Comparison of ENCODE assay signal across 8 cellular contexts in genomic region chr5:95620030-95620869, GRCh38. TPM values are rescaled to one million over a fixed set of nuclear protein-coding genes. Genes with fewer than 3 reads are reported as not detected.
DNase-seq lines count a peak whose midpoint lies in the region; ATAC-seq and TF ChIP-seq lines count a peak whose summit lies in the region.

TSS of gene GPR150 (plus strand) at chr5:95620087. CDS start at chr5:95620276, 189 bp downstream.

- H3K36me3 ChIP-seq in OCI-LY1 (ENCODE audit: insufficient read depth, low read length): no peaks in the 10 kb centered on the region
- no peaks in the 10 kb centered on the region for H3K36me3 ChIP-seq in parathyroid adenoma (ENCODE audit: control insufficient read depth, insufficient read depth, low read length)
- H3K36me3 ChIP-seq in vagina: no peaks in the 10 kb centered on the region

- H3F3A ChIP-seq in OCI-LY1 (ENCODE audit: insufficient read depth, low read length): peaks cover 4% of the 10 kb centered on the region; the same call in 1 of the 2 replicates

- ATAC-seq in GM18861 (IDR thresholded peaks at IDR 0.05; ENCODE audit: unreplicated experiment): peak; percentile 59
- ATAC-seq in HG03097 (IDR thresholded peaks at IDR 0.05; ENCODE audit: low FRiP score, unreplicated experiment): peak; percentile 62

- peak within 1 kb of the TSS; percentile 54; the same call in 1 of the 2 replicates for H3K9ac ChIP-seq in OCI-LY1 (ENCODE audit: low read length)
- no peak within 1 kb of the TSS for H3K9ac ChIP-seq in parathyroid adenoma

- H3K9me2 ChIP-seq in OCI-LY1 (ENCODE audit: low read depth, low read length): no peaks in the 10 kb centered on the region

- H2AFZ ChIP-seq in OCI-LY1 (ENCODE audit: low read length) (0 out of 2 replicates have a peak within 1 kb of the TSS, but pooled peaks have one; percentile 20), parathyroid adenoma (peak within 1 kb of the TSS; percentile 92)

- no peak within 1 kb of the TSS for H3K27ac ChIP-seq in OCI-LY1 (ENCODE audit: low read depth, low read length, poor library complexity, severe bottlenecking)
- H3K27ac ChIP-seq in parathyroid adenoma: peak within 1 kb of the TSS; percentile 46
- peak within 1 kb of the TSS; percentile 19 for H3K27ac ChIP-seq in vagina

- no peaks in the 10 kb centered on the region for H4K20me1 ChIP-seq in OCI-LY1 (ENCODE audit: insufficient read depth, low read length)

- peak within 1 kb of the TSS; percentile 64 for H3K4me3 ChIP-seq in OCI-LY1 (ENCODE audit: low read depth, low read length, poor library complexity, severe bottlenecking)
- H3K4me3 ChIP-seq in parathyroid adenoma (ENCODE audit: low read depth, low read length): peak within 1 kb of the TSS; percentile 45
- H3K4me3 ChIP-seq in vagina: peak within 1 kb of the TSS; percentile 56 to 66

- H3K9me3 ChIP-seq in OCI-LY1 (ENCODE audit: low read length): no peaks in the 10 kb centered on the region
- H3K9me3 ChIP-seq in parathyroid adenoma (ENCODE audit: control insufficient read depth, low read length): no peaks in the 10 kb centered on the region
- no peaks in the 10 kb centered on the region for H3K9me3 ChIP-seq in vagina

- peak within 1 kb of the TSS; percentile 90 for H3K4me2 ChIP-seq in OCI-LY1 (ENCODE audit: low read length)
- peak within 1 kb of the TSS; percentile 77 for H3K4me2 ChIP-seq in parathyroid adenoma (ENCODE audit: low read length)

- TF ChIP-seq POLR2A in vagina (IDR thresholded peaks at IDR 0.05): no peak

- H3K79me2 ChIP-seq in OCI-LY1 (ENCODE audit: insufficient read depth, low read length) (no peaks in the 10 kb centered on the region), parathyroid adenoma (no peaks in the 10 kb centered on the region)

- H3K27me3 ChIP-seq in OCI-LY1 (ENCODE audit: insufficient read depth, low read length) (0 out of 2 replicates have a peak, but pooled peaks cover 2% of the 10 kb centered on the region), parathyroid adenoma (ENCODE audit: control insufficient read depth, insufficient read depth, low read length) (no peaks in the 10 kb centered on the region), vagina (no peaks in the 10 kb centered on the region)

- H3K4me1 ChIP-seq in OCI-LY1 (ENCODE audit: insufficient read depth, low read length, severe bottlenecking): peaks cover 20% of the 10 kb centered on the region
- peaks cover 2% of the 10 kb centered on the region for H3K4me1 ChIP-seq in parathyroid adenoma
- peaks cover 21% of the 10 kb centered on the region for H3K4me1 ChIP-seq in vagina

- no peak for TF ChIP-seq CTCF in OCI-LY1 (IDR thresholded peaks at IDR 0.05; ENCODE audit: low read length)
- peak; percentile 13 for TF ChIP-seq CTCF in parathyroid adenoma (IDR thresholded peaks at IDR 0.05)
- no peak for TF ChIP-seq CTCF in vagina (IDR thresholded peaks at IDR 0.05)

- intact Hi-C loops in head of caudate nucleus (cut with DNase I) (no loop called here), vagina (cut with DNase I) (loop anchor here (10.0 kb wide), 1 partner anchor 65 kb away; the partner anchor contains the start of genes ARSK and SKIC3)

- DNase-seq in AML-193 (lab: John Stamatoyannopoulos, UW): peak; percentile 33 to 44
- peak; percentile 60 for DNase-seq in activated T-helper 9 cell treated with anti-CD3 and anti-CD28 coated beads, Interleukin-2, amount 50 U/mL, for 16 hours (ENCODE audit: low read depth)
- peak in 35 of 42 donors; percentile 10 to 60 (median 30) for DNase-seq in head of caudate nucleus
- no peak for DNase-seq in vagina (ENCODE audit: extremely low spot score in 2 of 2)

RNA-seq across cellular contexts. Expression of gene GPR150, which starts in this region (rescaled TPM):
- total RNA-seq in vagina: 1.7 TPM

Comparison
In these comparisons a context has a peak if more than half of its experiments do, and no peak if none do; other contexts are left out.
1. DNase-seq: peak in AML-193 (2 of 2), activated T-helper 9 cell treated with anti-CD3 and anti-CD28 coated beads, Interleukin-2, amount 50 U/mL, for 16 hours (single experiment) and head of caudate nucleus (35 of 42); none in vagina (0 of 2).
2. Peak in every context shown above with its lines, with median percentiles within 50 percentile points of each other: H3K4me3 ChIP-seq.